Comparison of ENCODE assay signal across 20 cellular contexts in the genomic region with DNA sequence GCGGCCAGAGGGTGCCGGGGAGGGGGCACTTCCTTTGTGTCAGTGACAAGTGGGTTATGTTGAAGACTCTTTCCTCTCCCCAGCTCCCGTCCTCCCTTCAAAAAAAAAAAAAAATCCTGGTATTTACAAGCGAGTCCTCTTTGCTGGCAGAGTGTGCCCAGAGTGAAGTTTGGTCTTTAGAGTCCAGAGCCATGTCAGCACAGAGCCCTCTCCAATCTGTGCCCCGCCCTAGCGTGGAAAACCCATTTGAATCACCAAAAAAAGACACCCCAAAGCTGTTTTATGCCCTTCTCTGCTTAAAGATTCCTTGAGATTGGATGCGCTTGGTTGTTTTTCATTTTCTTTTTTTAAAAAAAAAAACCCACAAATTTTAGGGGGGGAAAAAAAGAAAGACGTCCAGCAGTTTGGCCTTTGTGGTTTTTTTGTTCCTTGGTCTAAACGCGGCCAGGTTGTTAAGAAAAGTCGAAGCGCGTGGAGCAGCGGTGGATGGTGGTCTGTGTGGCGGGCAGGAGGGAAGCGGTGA. TPM values are rescaled to one million over a fixed set of nuclear protein-coding genes. Genes with fewer than 3 reads are reported as not detected.
A peak's percentile ranks its signal among the peaks of the same experiment; 100 is the strongest.
DNase-seq lines count a peak whose midpoint lies in the region; ATAC-seq and TF ChIP-seq lines count a peak whose summit lies in the region.
"Had no signal": no experiment of that assay in that cellular context is flagged by ENCODE, and none has a peak within 500 bp of the region (broad histone marks: within the 10 kb centered on the region; RNA-seq: fewer than 3 reads in every experiment).

No MANE protein-coding gene starts in this region.

- intact Hi-C loops in lower lobe of right lung (cut with DNase I) = no loop called here

- peak overlapping the region; percentile 53 for H3K4me3 ChIP-seq in lower lobe of right lung
- H3K4me3 ChIP-seq: BLaER1 treated with 17β-estradiol and CSF1 and Interleukin-3, amounts not matched to agents 10 nM and 100 nM; Peyer's patch; smooth muscle cell had no signal

- H3K4me1 ChIP-seq in lower lobe of right lung = peaks cover 19% of the 10 kb centered on the region
- H3K4me1 ChIP-seq: BLaER1 treated with 17β-estradiol and CSF1 and Interleukin-3, amounts not matched to agents 10 nM and 100 nM had no signal

- peaks cover 30 to 72% (median 54%) of the 10 kb centered on the region in 5 donors for H3K27me3 Mint-ChIP-seq in naive thymus-derived CD8-positive, alpha-beta T cell

- peaks cover 5 to 25% (median 14%) of the 10 kb centered on the region in 4 donors for H3K4me1 Mint-ChIP-seq in naive thymus-derived CD8-positive, alpha-beta T cell

- DNase-seq in NCI-H1092 (lab: John Stamatoyannopoulos, UW) (peak; percentile 58), NCI-H1092 treated with DMSO at 0.1 percent for 48 hours (lab: John Stamatoyannopoulos, UW) (no peak), DMS153 (lab: John Stamatoyannopoulos, UW) (peak; percentile 43), NCI-H345 treated with DMSO at 0.1 percent for 48 hours (lab: John Stamatoyannopoulos, UW; ENCODE audit: unreplicated experiment) (peak; percentile 62), lower lobe of right lung (no peak), NCI-H1694 treated with DMSO at 0.1 percent for 48 hours (lab: John Stamatoyannopoulos, UW) (no peak)
- DNase-seq in naive thymus-derived CD8-positive, alpha-beta T cell = no peak
- DNase-seq: anterior cingulate cortex, DND-41, left cardiac atrium, NCI-H82, Peyer's patch, tibial artery had no signal

- H3K9me3 ChIP-seq in lower lobe of right lung = no peaks in the 10 kb centered on the region
- H3K9me3 ChIP-seq: Peyer's patch, tibial artery had no signal

- POLR2A ChIA-PET in naive thymus-derived CD8-positive, alpha-beta T cell (lab: Charles Lee) = no interaction called here

- H3K27ac ChIP-seq in lower lobe of right lung = peak overlapping the region; percentile 87
- H3K27ac ChIP-seq: BLaER1 treated with 17β-estradiol and CSF1 and Interleukin-3, amounts not matched to agents 10 nM and 100 nM; parathyroid adenoma; Peyer's patch; tibial artery had no signal

- no peaks in the 10 kb centered on the region for H3K36me3 ChIP-seq in lower lobe of right lung
- H3K36me3 ChIP-seq: BLaER1 treated with 17β-estradiol and CSF1 and Interleukin-3, amounts not matched to agents 10 nM and 100 nM; Peyer's patch; tibial artery had no signal

- ATAC-seq in lower lobe of right lung (no peak), GM21619 (IDR thresholded peaks at IDR 0.05; ENCODE audit: unreplicated experiment) (no peak)
- ATAC-seq in naive thymus-derived CD8-positive, alpha-beta T cell = no peak

- H3K27ac Mint-ChIP-seq in naive thymus-derived CD8-positive, alpha-beta T cell = no peak overlapping the region

- H3K9me3 Mint-ChIP-seq in naive thymus-derived CD8-positive, alpha-beta T cell = peaks cover 0 to 8% (median 0%) of the 10 kb centered on the region in 9 donors

- no peaks in the 10 kb centered on the region for H3K36me3 Mint-ChIP-seq in naive thymus-derived CD8-positive, alpha-beta T cell

- TF ChIP-seq CTCF in lower lobe of right lung (IDR thresholded peaks at IDR 0.05) = no peak

- peak overlapping the region in 2 of 10 donors; percentile 32 to 34 for H3K4me3 Mint-ChIP-seq in naive thymus-derived CD8-positive, alpha-beta T cell

- H3K27me3 ChIP-seq in lower lobe of right lung (ENCODE audit: low read depth) = peaks cover 97% of the 10 kb centered on the region

RNA-seq across cellular contexts. Expression of a gene that starts 3.3 kb away (rescaled TPM):
- total RNA-seq in lower lobe of right lung = 180 TPM
- not detected for total RNA-seq in naive thymus-derived CD8-positive, alpha-beta T cell
- not detected for polyA plus RNA-seq in naive thymus-derived CD8-positive, alpha-beta T cell
- total RNA-seq: A172; activated CD8-positive, alpha-beta memory T cell treated with anti-CD3 and anti-CD28 coated beads for 36 hours; fibroblast of villous mesenchyme; left cardiac atrium; Peyer's patch; smooth muscle cell had no signal
- polyA plus RNA-seq: smooth muscle cell had no signal

Comparison
In these comparisons a context has a peak if more than half of its experiments do, and no peak if none do; other contexts are left out.
1. DNase-seq: peak in NCI-H1092 (single experiment), DMS153 (single experiment) and NCI-H345 treated with DMSO at 0.1 percent for 48 hours (single experiment); none in NCI-H1092 treated with DMSO at 0.1 percent for 48 hours (single experiment), lower lobe of right lung (single experiment), NCI-H1694 treated with DMSO at 0.1 percent for 48 hours (single experiment) and naive thymus-derived CD8-positive, alpha-beta T cell (0 of 10).
2. RNA of a gene that starts 3.3 kb away (total RNA-seq): 180 TPM in lower lobe of right lung (single experiment); not detected in naive thymus-derived CD8-positive, alpha-beta T cell; every median in the first group is over 100 times any median in the second.